19 cellular contexts compared by ENCODE assay signal in the genomic region with DNA sequence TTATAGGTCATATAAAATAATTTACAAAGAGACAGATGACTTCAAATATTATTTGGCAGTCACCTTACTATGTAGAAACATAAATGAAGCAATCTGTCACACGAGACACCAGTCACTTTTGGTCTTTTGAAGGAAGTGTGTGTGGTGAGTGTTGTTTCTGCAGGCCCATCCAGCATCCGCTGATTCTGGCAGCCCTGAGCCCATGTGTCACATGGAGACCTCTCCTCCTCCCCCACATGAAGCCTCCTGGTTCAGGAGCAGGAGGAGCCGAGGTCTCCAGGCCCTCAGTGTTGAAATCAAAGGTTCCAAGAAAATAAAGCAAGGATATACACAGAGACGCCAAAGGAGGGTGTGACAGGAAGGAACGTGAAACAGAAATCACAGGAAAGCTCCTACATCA.
DNase-seq lines count a peak whose midpoint lies in the region; ATAC-seq and TF ChIP-seq lines count a peak whose summit lies in the region.
"Had no signal": no experiment of that assay in that cellular context is flagged by ENCODE, and none has a peak within 500 bp of the region (broad histone marks: within the 10 kb centered on the region; RNA-seq: fewer than 3 reads in every experiment).

No MANE protein-coding gene starts in this region.

- no peaks in the 10 kb centered on the region for H3K27me3 Mint-ChIP-seq in activated CD8-positive, alpha-beta T cell treated with anti-CD3 and anti-CD28 coated beads for 36 hours
- no peaks in the 10 kb centered on the region for H3K27me3 Mint-ChIP-seq in activated CD8-positive, alpha-beta T cell treated with anti-CD3 and anti-CD28 coated beads, Interleukin-2, amount 10 ng/mL, durations not matched to agents 7 days and 5 days (ENCODE audit: low read depth)
- H3K27me3 Mint-ChIP-seq: activated T-cell treated with anti-CD3 and anti-CD28 coated beads, Interleukin-2, amount 50 U/mL, for 24 hours; central memory CD8-positive, alpha-beta T cell had no signal

- peak overlapping the region; percentile 57 for H3K27ac ChIP-seq in VCaP
- peak overlapping the region; percentile 73 for H3K27ac ChIP-seq in left ventricle myocardium inferior (replicated peaks)
- peak overlapping the region in 3 of 4 donors; percentile 5 to 40 (median 17) for H3K27ac ChIP-seq in sigmoid colon
- H3K27ac ChIP-seq: Peyer's patch had no signal

- H3K4me3 ChIP-seq in left ventricle myocardium inferior (no peak overlapping the region), sigmoid colon (no peak overlapping the region)
- H3K4me3 ChIP-seq: Peyer's patch, smooth muscle cell, uterus had no signal

- TF ChIP-seq EP300 in sigmoid colon (IDR thresholded peaks at IDR 0.05), result no peak

- peaks cover 48% of the 10 kb centered on the region for H3K4me1 ChIP-seq in left ventricle myocardium inferior
- peaks cover 0 to 11% (median 2%) of the 10 kb centered on the region in 4 donors for H3K4me1 ChIP-seq in sigmoid colon
- H3K4me1 ChIP-seq: Peyer's patch, uterus had no signal

- no peak overlapping the region for H3K4me3 Mint-ChIP-seq in activated CD8-positive, alpha-beta T cell treated with anti-CD3 and anti-CD28 coated beads for 36 hours
- no peak overlapping the region for H3K4me3 Mint-ChIP-seq in activated CD8-positive, alpha-beta T cell treated with anti-CD3 and anti-CD28 coated beads, Interleukin-2, amount 10 ng/mL, durations not matched to agents 7 days and 5 days
- H3K4me3 Mint-ChIP-seq: activated T-cell treated with anti-CD3 and anti-CD28 coated beads, Interleukin-2, amount 50 U/mL, for 24 hours; central memory CD8-positive, alpha-beta T cell; T-helper 1 cell treated with Interleukin-12 subunit alpha and Interleukin-12 subunit beta and Interleukin-4 antibody, amounts not matched to agents 30 μg/mL and 1 μg/mL, for 36 hours had no signal

- peaks cover 11% of the 10 kb centered on the region for H3K36me3 Mint-ChIP-seq in activated CD8-positive, alpha-beta T cell treated with anti-CD3 and anti-CD28 coated beads for 36 hours (ENCODE audit: low read depth)
- peaks cover 20% of the 10 kb centered on the region for H3K36me3 Mint-ChIP-seq in activated CD8-positive, alpha-beta T cell treated with anti-CD3 and anti-CD28 coated beads, Interleukin-2, amount 10 ng/mL, durations not matched to agents 7 days and 5 days (ENCODE audit: low read depth)

- H3K27me3 ChIP-seq in left ventricle myocardium inferior (ENCODE audit: low read depth) (no peaks in the 10 kb centered on the region), sigmoid colon (no peaks in the 10 kb centered on the region)
- H3K27me3 ChIP-seq: Peyer's patch, uterus had no signal

- POLR2A ChIA-PET in activated CD8-positive, alpha-beta T cell treated with anti-CD3 and anti-CD28 coated beads for 36 hours (lab: Charles Lee), result interaction anchor here (0.8 kb wide), 1 partner anchor 154 kb away, joined by 4 read pairs; no protein-coding TSS in a partner anchor
- POLR2A ChIA-PET in activated CD8-positive, alpha-beta T cell treated with anti-CD3 and anti-CD28 coated beads, Interleukin-2, amount 10 ng/mL, durations not matched to agents 7 days and 5 days (lab: Charles Lee), result no interaction called here

- 64 to 77% methylated on average over 5 of the region's 5 CpGs for WGBS in sigmoid colon, 2 donors

- H3K9me3 ChIP-seq in left ventricle myocardium inferior (replicated peaks), result no peaks in the 10 kb centered on the region
- H3K9me3 ChIP-seq in sigmoid colon, result no peaks in the 10 kb centered on the region
- H3K9me3 ChIP-seq: Peyer's patch, uterus had no signal

- TF ChIP-seq CTCF in activated CD8-positive, alpha-beta T cell treated with anti-CD3 and anti-CD28 coated beads for 36 hours (IDR thresholded peaks at IDR 0.05), result no peak
- TF ChIP-seq CTCF in VCaP (conservative IDR thresholded peaks at IDR 0.05), result no peak
- TF ChIP-seq CTCF in left ventricle myocardium inferior (IDR thresholded peaks at IDR 0.05; ENCODE audit: borderline replicate concordance), result no peak
- no peak for TF ChIP-seq CTCF in sigmoid colon (IDR thresholded peaks at IDR 0.05)

- peak overlapping the region; percentile 20 for H3K27ac Mint-ChIP-seq in activated CD8-positive, alpha-beta T cell treated with anti-CD3 and anti-CD28 coated beads for 36 hours
- no peak overlapping the region for H3K27ac Mint-ChIP-seq in activated CD8-positive, alpha-beta T cell treated with anti-CD3 and anti-CD28 coated beads, Interleukin-2, amount 10 ng/mL, durations not matched to agents 7 days and 5 days
- H3K27ac Mint-ChIP-seq: activated T-cell treated with anti-CD3 and anti-CD28 coated beads, Interleukin-2, amount 50 U/mL, for 24 hours; T-helper 1 cell treated with Interleukin-12 subunit alpha and Interleukin-12 subunit beta and Interleukin-4 antibody, amounts not matched to agents 30 μg/mL and 1 μg/mL, for 36 hours had no signal

- H3K4me1 Mint-ChIP-seq in activated CD8-positive, alpha-beta T cell treated with anti-CD3 and anti-CD28 coated beads for 36 hours (ENCODE audit: low read depth), result no peaks in the 10 kb centered on the region
- H3K4me1 Mint-ChIP-seq in activated CD8-positive, alpha-beta T cell treated with anti-CD3 and anti-CD28 coated beads, Interleukin-2, amount 10 ng/mL, durations not matched to agents 7 days and 5 days (ENCODE audit: low read depth), result peaks cover 2% of the 10 kb centered on the region
- H3K4me1 Mint-ChIP-seq: central memory CD8-positive, alpha-beta T cell had no signal

- no peak for TF ChIP-seq POLR2A in sigmoid colon (IDR thresholded peaks at IDR 0.05)

- CTCF ChIA-PET in activated CD8-positive, alpha-beta T cell treated with anti-CD3 and anti-CD28 coated beads for 36 hours (lab: Charles Lee), result interaction anchor here (0.6 to 1.1 kb wide), 3 partner anchors 14 to 263 kb away, joined by 3 to 4 read pairs (median 3); no protein-coding TSS in a partner anchor
- CTCF ChIA-PET in activated CD8-positive, alpha-beta T cell treated with anti-CD3 and anti-CD28 coated beads, Interleukin-2, amount 10 ng/mL, durations not matched to agents 7 days and 5 days (lab: Charles Lee), result interaction anchor here (1.2 kb wide), 1 partner anchor 71 kb away, joined by 5 read pairs; no protein-coding TSS in a partner anchor

- ATAC-seq in activated CD8-positive, alpha-beta T cell treated with anti-CD3 and anti-CD28 coated beads for 36 hours, result no peak
- no peak for ATAC-seq in activated CD8-positive, alpha-beta T cell treated with anti-CD3 and anti-CD28 coated beads, Interleukin-2, amount 10 ng/mL, durations not matched to agents 7 days and 5 days
- ATAC-seq in GM21786 (IDR thresholded peaks at IDR 0.05; ENCODE audit: unreplicated experiment) (no peak), GM18873 (IDR thresholded peaks at IDR 0.05; ENCODE audit: low FRiP score, unreplicated experiment) (no peak), HG03354 (IDR thresholded peaks at IDR 0.05; ENCODE audit: poor library complexity, severe bottlenecking, unreplicated experiment) (no peak)
- ATAC-seq: stimulated activated naive CD8-positive, alpha-beta T cell treated with anti-CD3 and anti-CD28 coated beads, Interleukin-15, Interleukin-2, amounts not matched to agents 100 U/mL and 50 U/mL, for 24 hours had no signal

- intact Hi-C loops in activated CD8-positive, alpha-beta T cell treated with anti-CD3 and anti-CD28 coated beads for 36 hours (cut with micrococcal nuclease), result no loop called here
- intact Hi-C loops in left ventricle myocardium inferior (cut with micrococcal nuclease) (no loop called here), sigmoid colon (cut with DNase I) (no loop called here)

- no peaks in the 10 kb centered on the region for H3K9me3 Mint-ChIP-seq in activated CD8-positive, alpha-beta T cell treated with anti-CD3 and anti-CD28 coated beads for 36 hours
- no peaks in the 10 kb centered on the region for H3K9me3 Mint-ChIP-seq in activated CD8-positive, alpha-beta T cell treated with anti-CD3 and anti-CD28 coated beads, Interleukin-2, amount 10 ng/mL, durations not matched to agents 7 days and 5 days (ENCODE audit: insufficient read depth)
- H3K9me3 Mint-ChIP-seq: activated T-cell treated with anti-CD3 and anti-CD28 coated beads, Interleukin-2, amount 50 U/mL, for 24 hours; central memory CD8-positive, alpha-beta T cell; T-helper 1 cell treated with Interleukin-12 subunit alpha and Interleukin-12 subunit beta and Interleukin-4 antibody, amounts not matched to agents 30 μg/mL and 1 μg/mL, for 36 hours had no signal

- no peak for DNase-seq in activated CD8-positive, alpha-beta T cell treated with anti-CD3 and anti-CD28 coated beads for 36 hours
- no peak for DNase-seq in activated CD8-positive, alpha-beta T cell treated with anti-CD3 and anti-CD28 coated beads, Interleukin-2, amount 10 ng/mL, durations not matched to agents 7 days and 5 days
- DNase-seq in left ventricle myocardium inferior (peak; percentile 44), sigmoid colon (peak; percentile 87)
- DNase-seq: activated CD4-positive, alpha-beta T cell treated with anti-CD3 and anti-CD28 coated beads for 1 hour; activated T-cell treated with anti-CD3 and anti-CD28 coated beads, Interleukin-2, amount 50 U/mL, for 24 hours; erythroblast; NCI-H510A; nucleus accumbens; Peyer's patch; stimulated activated naive CD8-positive, alpha-beta T cell treated with anti-CD3 and anti-CD28 coated beads, Interleukin-15, Interleukin-2, amounts not matched to agents 100 U/mL and 50 U/mL, for 24 hours had no signal

- H3K36me3 ChIP-seq in left ventricle myocardium inferior (peaks cover 49% of the 10 kb centered on the region), sigmoid colon (peaks cover 3 to 72% (median 31%) of the 10 kb centered on the region in 4 donors)
- H3K36me3 ChIP-seq: uterus had no signal

Comparison
In these comparisons a context has a peak if more than half of its experiments do, and no peak if none do; other contexts are left out.
1. DNase-seq: peak in left ventricle myocardium inferior (single experiment) and sigmoid colon (single experiment); none in activated CD8-positive, alpha-beta T cell treated with anti-CD3 and anti-CD28 coated beads for 36 hours (single experiment) and activated CD8-positive, alpha-beta T cell treated with anti-CD3 and anti-CD28 coated beads, Interleukin-2, amount 10 ng/mL, durations not matched to agents 7 days and 5 days (single experiment).
2. H3K27ac ChIP-seq: peak in every context shown above with its lines; median percentile 73 in left ventricle myocardium inferior; 57 in VCaP; 17 in sigmoid colon.